ENCODE assay signal across 31 cellular contexts in the genomic region with DNA sequence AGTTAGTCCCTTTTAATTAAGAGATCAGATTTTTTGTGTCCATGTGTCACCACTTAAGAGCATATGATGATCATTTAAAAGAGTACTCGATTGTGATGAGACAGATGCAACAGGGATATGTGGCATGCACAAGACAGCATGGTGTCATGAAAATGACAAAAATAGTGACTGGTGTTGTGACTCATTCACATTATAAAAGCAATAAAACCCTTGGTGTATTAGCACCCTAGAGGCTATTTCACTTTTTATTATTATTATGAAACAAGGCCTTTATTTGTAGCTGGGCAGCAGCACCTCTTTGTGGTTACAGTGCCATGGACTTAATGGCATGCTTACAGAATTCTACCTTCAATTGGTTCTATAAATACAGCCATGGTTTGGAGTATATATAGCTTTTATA.
DNase-seq lines count a peak whose midpoint lies in the region; FAIRE-seq and TF ChIP-seq lines count a peak whose summit lies in the region.
"Had no signal": no experiment of that assay in that cellular context is flagged by ENCODE, and none has a peak within 500 bp of the region (broad histone marks: within the 10 kb centered on the region; RNA-seq: fewer than 3 reads in every experiment).

No MANE protein-coding gene starts in this region.

- no peak for TF ChIP-seq CTCF in BJ (IDR thresholded peaks at IDR 0.05; ENCODE audit: insufficient read depth, low read depth, low read length)

- CTCF ChIA-PET in BJ (lab: Yijun Ruan, JAX): no interaction called here

- peak; percentile 33 for FAIRE-seq in H54 (lab: Jason Lieb, UNC)
- FAIRE-seq: GM18507, islet of Langerhans, TTC549 had no signal

- TF ChIP-seq POLR2A in H54 (IDR thresholded peaks at IDR 0.05; ENCODE audit: low read depth, low read length): no peak

- no peak overlapping the region for H3K4me3 ChIP-seq in BJ (ENCODE audit: low read depth, low read length)
- H3K4me3 ChIP-seq: BLaER1, left lung, SK-N-MC, spleen, stomach, thyroid gland, vagina had no signal

- POLR2A ChIA-PET in BJ (lab: Charles Lee): no interaction called here

- no peaks in the 10 kb centered on the region for H3K27me3 ChIP-seq in BJ (ENCODE audit: control insufficient read depth, insufficient read depth, low read length)
- H3K27me3 ChIP-seq: BLaER1, left lung, spleen, stomach, thyroid gland, vagina had no signal

- DNase-seq in BJ (ENCODE audit: low read depth) (peak; percentile 8), H54 (ENCODE audit: insufficient read length, low spot score) (no peak), RKO (ENCODE audit: low spot score) (peak; percentile 19), kidney tubule cell (ENCODE audit: low spot score) (peak; percentile 10), NCI-H2081 (lab: John Stamatoyannopoulos, UW) (no peak), NCI-H748 treated with DMSO at 0.1 percent for 48 hours (lab: John Stamatoyannopoulos, UW) (no peak), cerebellum (ENCODE audit: low spot score) (no peak), MV-4-11 (lab: John Stamatoyannopoulos, UW) (no peak)
- DNase-seq: activated naive CD4-positive, alpha-beta T cell treated with Interleukin-2 at 50 U/mL for 16 hours; activated T-cell treated with anti-CD3 and anti-CD28 coated beads, Interleukin-2, amount 50 U/mL, for 72 hours; COR-L47; DMS79 treated with DMSO at 0.1 percent for 48 hours; effector memory CD8-positive, alpha-beta T cell; erythroblast; H9; head of caudate nucleus; left lung; NCI-H1436; NCI-H2081 treated with DMSO at 0.1 percent for 48 hours; posterior cingulate gyrus; right cardiac atrium; spleen; stimulated activated CD4-positive, alpha-beta T cell treated with anti-CD3 and anti-CD28 coated beads, Interleukin-2, amount 100 ng/mL, for 24 hours; stomach; thyroid gland had no signal

- H3K36me3 ChIP-seq in BJ (ENCODE audit: control insufficient read depth, insufficient read depth, low read length): no peaks in the 10 kb centered on the region
- H3K36me3 ChIP-seq: BLaER1, left lung, spleen, stomach, thyroid gland, vagina had no signal

Comparison
In these comparisons a context has a peak if more than half of its experiments do, and no peak if none do; other contexts are left out.
1. DNase-seq: peak in BJ (single experiment), RKO (single experiment) and kidney tubule cell (single experiment); none in H54 (single experiment), NCI-H2081 (0 of 2), NCI-H748 treated with DMSO at 0.1 percent for 48 hours (single experiment), cerebellum (single experiment) and MV-4-11 (single experiment).